8 cellular contexts compared by ENCODE assay signal in the genomic region with DNA sequence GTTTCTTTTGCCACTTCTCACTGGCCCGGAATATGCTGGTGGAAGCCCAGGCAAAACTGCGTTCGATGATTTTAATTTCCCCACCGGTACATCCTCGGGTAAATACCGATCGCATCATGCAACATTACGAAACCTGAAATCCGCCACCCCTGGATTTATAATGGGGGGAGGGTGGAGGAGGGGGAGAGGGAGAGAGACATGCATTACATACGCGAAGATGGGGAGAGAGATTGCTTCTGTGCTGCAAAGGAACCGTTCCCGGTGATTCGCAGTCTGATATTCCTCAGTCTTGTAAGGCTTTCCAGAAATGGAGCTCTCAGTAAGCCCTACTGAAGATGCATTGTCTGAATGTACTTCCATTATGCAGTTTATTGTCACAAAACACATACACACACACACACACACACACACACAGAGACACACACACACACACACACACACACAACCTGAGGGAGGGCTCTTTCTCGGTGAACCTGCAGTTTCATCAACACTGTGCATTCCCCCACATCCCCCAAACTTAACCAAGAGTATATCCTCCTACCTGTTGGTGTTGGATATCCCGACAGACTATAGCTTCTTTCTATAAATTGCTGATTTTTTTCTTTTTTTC. TPM values are rescaled to one million over a fixed set of nuclear protein-coding genes. Genes with fewer than 3 reads are reported as not detected.
DNase-seq lines count a peak whose midpoint lies in the region; TF ChIP-seq lines count a peak whose summit lies in the region.

No MANE protein-coding gene starts in this region.

- DNase-seq in COLO668 (lab: John Stamatoyannopoulos, UW; ENCODE audit: unreplicated experiment) = peak; percentile 12
- no peak for DNase-seq in HAP-1 (ENCODE audit: low spot score in 2 of 2)
- peak in 1 of 2 experiments; percentile 42 for DNase-seq in SJCRH30
- DNase-seq in fibroblast of gingiva (ENCODE audit: low read depth) = peak; percentile 6
- DNase-seq in retinal pigment epithelial cell (ENCODE audit: low read depth) = no peak
- no peak for DNase-seq in SIG-M5 treated with dmso at 0.1 percent for 504 hours (lab: John Stamatoyannopoulos, UW; ENCODE audit: unreplicated experiment)
- no peak for DNase-seq in GF-D8 (lab: John Stamatoyannopoulos, UW)
- DNase-seq in activated CD8-positive, alpha-beta memory T cell treated with anti-CD3 and anti-CD28 coated beads, Interleukin-2, amount 50 U/mL, for 4 hours = no peak

- no peaks in the 10 kb centered on the region for H3K36me3 ChIP-seq in HAP-1 (replicated peaks)
- H3K36me3 ChIP-seq in SJCRH30 = no peaks in the 10 kb centered on the region

- H3K4me3 ChIP-seq in HAP-1 = peak overlapping the region; percentile 2; the same call in 1 of the 2 replicates
- H3K4me3 ChIP-seq in SJCRH30 = peak overlapping the region; percentile 57
- H3K4me3 ChIP-seq in retinal pigment epithelial cell (ENCODE audit: low read length) = peak overlapping the region; percentile 63

- peak overlapping the region; percentile 4; the same call in 1 of the 2 replicates for H3K27ac ChIP-seq in SJCRH30

- H3K27me3 ChIP-seq in HAP-1 (ENCODE audit: low read depth) (peaks cover 31% of the 10 kb centered on the region), SJCRH30 (no peaks in the 10 kb centered on the region)

- no peak for TF ChIP-seq CTCF in retinal pigment epithelial cell (conservative IDR thresholded peaks at IDR 0.05; ENCODE audit: low read depth, low read length)

- no peaks in the 10 kb centered on the region; the same call in none of the 2 replicates for H3K4me1 ChIP-seq in HAP-1
- H3K4me1 ChIP-seq in SJCRH30 = peaks cover 28% of the 10 kb centered on the region

- H3K9me3 ChIP-seq in HAP-1 (no peaks in the 10 kb centered on the region), SJCRH30 (replicated peaks) (no peaks in the 10 kb centered on the region)

- in situ Hi-C loops in HAP-1 (cut with MboI; ENCODE audit: low sequenced_read_pairs) = no loop called here

RNA-seq across cellular contexts. Expression of a gene that starts 0.7 kb away (rescaled TPM):
- total RNA-seq in SJCRH30 (2014; rRNA removed; shearing (Covaris generic)) = 13.2 and 15.0 TPM in 2 replicates

RNA-seq across cellular contexts. Expression of a gene that starts 32.5 kb away (rescaled TPM):
- 178 and 204 TPM in 2 replicates for total RNA-seq in SJCRH30 (2014; rRNA removed; shearing (Covaris generic))

Comparison
In these comparisons a context has a peak if more than half of its experiments do, and no peak if none do; other contexts are left out.
1. DNase-seq: peak in COLO668 (single experiment) and fibroblast of gingiva (single experiment); none in HAP-1 (0 of 2), retinal pigment epithelial cell (single experiment), SIG-M5 treated with dmso at 0.1 percent for 504 hours (single experiment), GF-D8 (single experiment) and activated CD8-positive, alpha-beta memory T cell treated with anti-CD3 and anti-CD28 coated beads, Interleukin-2, amount 50 U/mL, for 4 hours (single experiment).
2. H3K4me3 ChIP-seq: peak in every context shown above with its lines; median percentile 63 in retinal pigment epithelial cell; 57 in SJCRH30; 2 in HAP-1.